12 cellular contexts compared by ENCODE assay signal in the genomic region with DNA sequence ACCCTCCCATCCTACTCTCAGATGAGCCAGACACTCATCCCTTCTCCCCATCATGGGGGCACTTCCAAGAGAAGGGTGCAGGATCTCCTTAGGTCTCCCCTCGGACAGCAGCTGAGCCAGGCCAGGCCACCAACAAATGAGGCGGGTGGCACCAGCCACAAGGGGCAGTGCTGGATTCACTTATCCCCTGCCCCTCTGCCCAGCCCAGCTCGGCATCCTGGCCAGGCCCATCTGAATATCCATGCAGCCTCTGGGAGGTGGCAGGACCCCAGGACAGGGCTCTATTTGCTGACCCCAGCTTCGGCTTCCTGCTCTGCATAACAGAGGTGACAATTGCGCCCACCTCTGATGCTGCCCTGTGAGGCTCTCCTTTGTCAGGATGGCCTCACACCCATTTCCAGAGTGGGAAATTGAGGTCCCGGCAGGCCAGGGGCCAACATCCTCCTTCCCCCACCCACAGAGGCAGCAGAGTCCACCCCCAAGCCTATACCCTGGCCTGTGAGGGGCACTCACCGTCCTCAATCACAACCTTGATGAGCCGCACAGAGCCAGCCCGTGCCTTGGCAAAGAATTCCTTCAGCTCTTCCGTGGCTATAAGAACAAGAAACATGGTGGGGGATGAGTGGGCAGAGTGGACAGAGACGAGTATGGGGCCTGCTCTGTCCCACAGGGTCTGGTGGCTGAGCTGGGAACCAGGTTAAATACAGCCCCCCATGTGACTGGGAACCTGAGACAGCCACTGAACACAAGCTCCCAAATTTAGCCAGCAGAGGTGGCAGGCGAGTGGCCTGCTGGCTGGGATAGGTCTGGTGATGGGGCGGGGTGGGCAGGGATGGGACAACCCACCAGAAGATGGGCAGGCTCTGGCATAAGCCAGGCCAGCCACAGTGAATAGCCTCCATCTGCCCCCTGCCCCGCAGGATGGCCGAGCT. TPM values are rescaled to one million over a fixed set of nuclear protein-coding genes. Genes with fewer than 3 reads are reported as not detected.
DNase-seq lines count a peak whose midpoint lies in the region; ATAC-seq and TF ChIP-seq lines count a peak whose summit lies in the region.
"Had no signal": no experiment of that assay in that cellular context is flagged by ENCODE, and none has a peak within 500 bp of the region (broad histone marks: within the 10 kb centered on the region; RNA-seq: fewer than 3 reads in every experiment).

No MANE protein-coding gene starts in this region.

- H3K36me3 ChIP-seq in BLaER1 (peaks cover 36% of the 10 kb centered on the region), HCT116 (ENCODE audit: control insufficient read depth in 1 of 2, insufficient read depth in 2 of 2, low read length in 2 of 2) (peaks cover 15% of the 10 kb centered on the region in 2 experiments; a peak in 3 of 4 replicates), adipocyte (ENCODE audit: control insufficient read depth, insufficient read depth, low read length, severe bottlenecking) (peaks cover 47% of the 10 kb centered on the region)

- no peaks in the 10 kb centered on the region for H3K9me2 ChIP-seq in HCT116 (ENCODE audit: insufficient read depth)

- no peak for ATAC-seq in HCT116
- ATAC-seq: esophagus mucosa, SK-N-SH treated with all-trans-retinoic acid at 6 μM for 48 hours had no signal

- H3K36me3 Mint-ChIP-seq in Calu3 (ENCODE audit: insufficient read depth, unreplicated experiment): peaks cover 58% of the 10 kb centered on the region

- peaks cover 7% of the 10 kb centered on the region for H3K4me1 Mint-ChIP-seq in Calu3 (ENCODE audit: low read depth, unreplicated experiment)

- H2AFZ ChIP-seq in HCT116 (ENCODE audit: low read depth, low read length, poor library complexity, severe bottlenecking): no peak overlapping the region

- CTCF ChIA-PET in HCT116 (lab: Charles Lee) (interaction anchor here (1.4 to 2.6 kb wide), 3 partner anchors 15 to 150 kb away, joined by 3 to 13 read pairs (median 13); no protein-coding TSS in a partner anchor), Calu3 (lab: Charles Lee) (interaction anchor here (1.0 to 1.4 kb wide), 2 partner anchors 14 to 16 kb away, joined by 3 read pairs; no protein-coding TSS in a partner anchor)

- DNase-seq in HCT116 (ENCODE audit: low read depth, low spot score) (no peak), adipocyte (ENCODE audit: low read depth) (no peak), myocyte (ENCODE audit: low read depth) (peak; percentile 52), foreskin melanocyte (no peak), Calu3 (no peak), amygdala (lab: John Stamatoyannopoulos, UW) (no peak), NCI-H187 treated with DMSO at 0.1 percent for 48 hours (lab: John Stamatoyannopoulos, UW) (no peak)
- DNase-seq: DMS79 treated with DMSO at 0.1 percent for 48 hours had no signal

- no peak for TF ChIP-seq RAD21 in HCT116 (IDR thresholded peaks at IDR 0.05; ENCODE audit: low read depth)

- H3K27me3 ChIP-seq in BLaER1: no peaks in the 10 kb centered on the region
- no peaks in the 10 kb centered on the region for H3K27me3 ChIP-seq in HCT116 (ENCODE audit: insufficient read depth, low read length)
- H3K27me3 ChIP-seq in adipocyte (replicated peaks; ENCODE audit: control insufficient read depth, insufficient read depth, low read length): no peaks in the 10 kb centered on the region

- H3K4me3 Mint-ChIP-seq in Calu3 (ENCODE audit: low read depth, unreplicated experiment): no peak overlapping the region

- BruUV-seq in HCT116 (replicated peaks; lab: Mats Ljungman, UMichigan) (no TSS peak), Calu3 (replicated peaks; lab: Mats Ljungman, UMichigan) (no TSS peak)

- no peak overlapping the region for H3K9ac ChIP-seq in BLaER1
- H3K9ac ChIP-seq in HCT116 (ENCODE audit: low read length): no peak overlapping the region
- H3K9ac ChIP-seq in adipocyte (ENCODE audit: low read length): peak overlapping the region; percentile 39

- TF ChIP-seq CTCF in HCT116 (IDR thresholded peaks at IDR 0.05 in 2 of 3, conservative IDR thresholded peaks at IDR 0.05 in 1 of 3; ENCODE audit: borderline replicate concordance in 1 of 3, insufficient read depth in 1 of 3, low read depth in 2 of 3, low read length in 2 of 3): peak in 2 of 3 experiments; percentile 4 to 24; a peak in 1 of 6 replicates
- TF ChIP-seq CTCF in Calu3 (IDR thresholded peaks at IDR 0.05; ENCODE audit: unreplicated experiment): no peak

- 0 out of 2 replicates have a peak overlapping the region, but pooled peaks have one; percentile 17 for H3K4me2 ChIP-seq in BLaER1
- H3K4me2 ChIP-seq in HCT116 (ENCODE audit: low read length): no peak overlapping the region

- POLR2A ChIA-PET in HCT116 (lab: Charles Lee): no interaction called here

- H3K9me3 Mint-ChIP-seq in Calu3 (ENCODE audit: low read depth, unreplicated experiment): no peaks in the 10 kb centered on the region

- H3K27me3 Mint-ChIP-seq in Calu3 (ENCODE audit: unreplicated experiment): no peaks in the 10 kb centered on the region

- RAD21 ChIA-PET in HCT116 (lab: Charles Lee; ENCODE audit: low non-redundant PET in 1 of 2, low total read pairs in 2 of 2, uncharacterized antibody in 2 of 2, unreplicated experiment in 2 of 2): interaction anchor here in 1 of 2 experiments (0.7 kb wide), 1 partner anchor 15 kb away, joined by 3 read pairs; no protein-coding TSS in a partner anchor

- no peak overlapping the region for H3K27ac Mint-ChIP-seq in Calu3 (ENCODE audit: unreplicated experiment)

- intact Hi-C loops in HCT116 (cut with micrococcal nuclease): no loop called here
- intact Hi-C loops in Calu3 (cut with micrococcal nuclease; ENCODE audit: unreplicated experiment): loop anchor here (5.0 kb wide), 1 partner anchor 43 kb away; the partner anchor contains the start of gene WDR82

- peaks cover 28% of the 10 kb centered on the region for H3K79me2 ChIP-seq in HCT116 (ENCODE audit: insufficient read depth, low read length)

- no peaks in the 10 kb centered on the region for H3K9me3 ChIP-seq in BLaER1
- no peaks in the 10 kb centered on the region for H3K9me3 ChIP-seq in HCT116 (ENCODE audit: control insufficient read depth in 1 of 2, insufficient read depth in 1 of 2, low read depth in 1 of 2, low read length in 2 of 2)
- H3K9me3 ChIP-seq in adipocyte (ENCODE audit: control insufficient read depth, low read length): no peaks in the 10 kb centered on the region

- H3K27ac ChIP-seq in BLaER1: peak overlapping the region; percentile 3; the same call in 1 of the 2 replicates
- no peak overlapping the region for H3K27ac ChIP-seq in HCT116 (ENCODE audit: low read depth, low read length)

- no peak for TF ChIP-seq POLR2A in HCT116 (IDR thresholded peaks at IDR 0.05; ENCODE audit: borderline replicate concordance, extremely low read depth, insufficient read depth, insufficient read length)

- H4K20me1 ChIP-seq in BLaER1 (peaks cover 45% of the 10 kb centered on the region), HCT116 (ENCODE audit: insufficient read depth) (no peaks in the 10 kb centered on the region)

- H3K4me3 ChIP-seq in BLaER1: no peak overlapping the region
- H3K4me3 ChIP-seq in HCT116 (replicated peaks in 1 of 2; ENCODE audit: low read depth in 1 of 2, low read length in 2 of 2): no peak overlapping the region
- H3K4me3 ChIP-seq in adipocyte (ENCODE audit: low read length): no peak overlapping the region
- H3K4me3 ChIP-seq: lung had no signal

- H3K4me1 ChIP-seq in BLaER1: peaks cover 88% of the 10 kb centered on the region
- peaks cover 18 to 27% of the 10 kb centered on the region in 2 experiments for H3K4me1 ChIP-seq in HCT116 (ENCODE audit: control insufficient read depth in 1 of 2, insufficient read depth in 2 of 2, low read length in 2 of 2)
- H3K4me1 ChIP-seq in adipocyte (ENCODE audit: control insufficient read depth, insufficient read depth, low read length): peaks cover 37% of the 10 kb centered on the region

TF ChIP-seq in HCT116, 20 proteins besides CTCF, POLR2A, EP300 and RAD21:
- TF ChIP-seq CBX3 (IDR thresholded peaks at IDR 0.05; ENCODE audit: low read depth) (no peak), FOSL1 (IDR thresholded peaks at IDR 0.05; ENCODE audit: low read depth) (no peak), EGR1 (IDR thresholded peaks at IDR 0.05; ENCODE audit: low read depth) (no peak), ATF3 (IDR thresholded peaks at IDR 0.05) (no peak), EZH2 (IDR thresholded peaks at IDR 0.05) (no peak)

RNA-seq across cellular contexts. Expression of gene TWF2, which starts 4.2 kb away (rescaled TPM):
- 100 TPM for total RNA-seq in HCT116 (2021; ENCODE audit: unreplicated experiment)
- polyA plus RNA-seq in HCT116 (2012): 139 and 142 TPM in 2 replicates
- total RNA-seq in myocyte: 24.3 and 67.9 TPM in 2 replicates
- polyA plus RNA-seq in myocyte (2012): 66.1 TPM
- 48.1 and 49.1 TPM in 2 replicates for total RNA-seq in Calu3 (2022)

RNA-seq across cellular contexts. Expression of gene TLR9, which starts 9.3 kb away (rescaled TPM):
- total RNA-seq in HCT116 (2021; ENCODE audit: unreplicated experiment) (0.15 TPM), myocyte (0.05 TPM in 1 of 2 replicates, not detected in the other), Calu3 (2022) (0.14 and 0.27 TPM in 2 replicates)
- polyA plus RNA-seq in HCT116 (2012): 0.14 and 0.16 TPM in 2 replicates
- 0.06 TPM for polyA plus RNA-seq in myocyte (2012)

RNA-seq across cellular contexts. Expression of gene PPM1M, which starts 10.8 kb away (rescaled TPM):
- 16.6 TPM for total RNA-seq in HCT116 (2021; ENCODE audit: unreplicated experiment)
- 18.3 and 18.8 TPM in 2 replicates for polyA plus RNA-seq in HCT116 (2012)
- total RNA-seq in myocyte: 5.5 and 7.3 TPM in 2 replicates
- 29.7 TPM for polyA plus RNA-seq in myocyte (2012)
- 6.5 and 7.1 TPM in 2 replicates for total RNA-seq in Calu3 (2022)

RNA-seq across cellular contexts. Expression of gene ALAS1, which starts 36.8 kb away (rescaled TPM):
- total RNA-seq in HCT116 (2021; ENCODE audit: unreplicated experiment) (74.0 TPM), myocyte (59.7 and 83.9 TPM in 2 replicates), Calu3 (2022) (80.2 and 81.7 TPM in 2 replicates)
- 97.3 and 97.6 TPM in 2 replicates for polyA plus RNA-seq in HCT116 (2012)
- polyA plus RNA-seq in myocyte (2012): 63.6 TPM

RNA-seq across cellular contexts. Expression of gene WDR82, which starts 43.7 kb away (rescaled TPM):
- 89.7 TPM for total RNA-seq in HCT116 (2021; ENCODE audit: unreplicated experiment)
- polyA plus RNA-seq in HCT116 (2012): 50.1 and 56.1 TPM in 2 replicates
- total RNA-seq in myocyte: 49.5 and 58.6 TPM in 2 replicates
- polyA plus RNA-seq in myocyte (2012): 62.2 TPM
- total RNA-seq in Calu3 (2022): 55.4 and 59.7 TPM in 2 replicates
